17 cellular contexts compared by ENCODE assay signal in the genomic region with DNA sequence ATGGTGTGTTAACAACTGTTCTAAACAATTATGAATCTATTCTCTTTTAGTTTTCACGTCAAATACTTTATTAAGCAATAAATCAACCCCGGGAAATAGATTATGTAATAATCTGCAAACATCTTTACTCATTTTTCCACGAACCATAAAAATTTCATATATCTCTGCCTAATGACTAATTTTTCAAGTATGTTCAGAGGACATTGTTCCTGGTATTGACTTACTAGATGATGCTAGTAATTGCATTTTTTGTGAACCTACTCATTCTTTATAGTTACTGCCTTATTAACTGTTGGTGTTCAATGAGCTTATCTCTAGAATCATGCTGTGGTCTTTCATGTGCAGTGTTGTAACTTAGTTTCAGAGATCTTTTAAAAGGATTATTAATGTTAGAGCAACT. TPM values are rescaled to one million over a fixed set of nuclear protein-coding genes. Genes with fewer than 3 reads are reported as not detected.
A peak's percentile ranks its signal among the peaks of the same experiment; 100 is the strongest.
DNase-seq lines count a peak whose midpoint lies in the region; ATAC-seq and TF ChIP-seq lines count a peak whose summit lies in the region.
"Had no signal": no experiment of that assay in that cellular context is flagged by ENCODE, and none has a peak within 500 bp of the region (broad histone marks: within the 10 kb centered on the region; RNA-seq: fewer than 3 reads in every experiment).

No MANE protein-coding gene starts in this region.

- DNase-seq in GM04504 (ENCODE audit: low read depth), result peak; percentile 2
- DNase-seq in RWPE2 (ENCODE audit: low spot score), result no peak
- DNase-seq in fibroblast of peridontal ligament (ENCODE audit: extremely low read depth), result peak; percentile 77
- peak; percentile 74 for DNase-seq in retinal pigment epithelial cell (ENCODE audit: low read depth)
- DNase-seq in UCSD-AML1 (lab: John Stamatoyannopoulos, UW; ENCODE audit: unreplicated experiment), result no peak
- no peak for DNase-seq in adrenal gland
- DNase-seq in transverse colon, result no peak
- DNase-seq: activated CD4-positive, alpha-beta T cell treated with anti-CD3 and anti-CD28 coated beads, Interleukin-2, amount 50 U/mL, for 48 hours; dorsolateral prefrontal cortex; H7; natural killer cell; NK-92 treated with Interleukin-12 subunit alpha and Interleukin-12 subunit beta, amount 100 ng/mL, for 24 hours; stimulated activated CD4-positive, alpha-beta T cell treated with anti-CD3 and anti-CD28 coated beads, Interleukin-4, amount 100 ng/mL, for 4 hours had no signal

- H3K9me3 ChIP-seq in RWPE2 (ENCODE audit: severe bottlenecking), result no peaks in the 10 kb centered on the region
- H3K9me3 ChIP-seq in adrenal gland (replicated peaks in 1 of 3), result no peaks in the 10 kb centered on the region
- peaks cover 0 to 3% of the 10 kb centered on the region in 2 donors for H3K9me3 ChIP-seq in transverse colon
- H3K9me3 ChIP-seq: right atrium auricular region had no signal

- whole genome bisulfite sequencing in adrenal gland, 4 donors, result 65 to 80% (median 69%) methylated on average over 3 of the region's 3 CpGs
- WGBS in transverse colon (ENCODE audit: low coverage in 1 of 2), 2 donors, result 65 to 67% methylated on average over 3 of the region's 3 CpGs

- H3K4me1 ChIP-seq in RWPE2 (ENCODE audit: insufficient read depth, poor library complexity, severe bottlenecking), result peaks cover 28% of the 10 kb centered on the region
- H3K4me1 ChIP-seq in adrenal gland (replicated peaks in 1 of 2), result no peaks in the 10 kb centered on the region
- no peaks in the 10 kb centered on the region for H3K4me1 ChIP-seq in transverse colon
- H3K4me1 ChIP-seq: right atrium auricular region had no signal

- TF ChIP-seq POLR2A in adrenal gland (IDR thresholded peaks at IDR 0.05), result no peak
- no peak for TF ChIP-seq POLR2A in transverse colon (IDR thresholded peaks at IDR 0.05)

- H3K27ac ChIP-seq in RWPE2 (ENCODE audit: poor library complexity, severe bottlenecking) (peak overlapping the region; percentile 97), adrenal gland (no peak overlapping the region), transverse colon (no peak overlapping the region)
- H3K27ac ChIP-seq: dorsolateral prefrontal cortex, right atrium auricular region had no signal

- intact Hi-C loops in adrenal gland (cut with DNase I), result no loop called here
- intact Hi-C loops in transverse colon (cut with DNase I; ENCODE audit: low total_unique reads), result no loop called here

- ATAC-seq in RWPE2 (ENCODE audit: low read depth), result peak; percentile 98
- ATAC-seq in GM19455 (IDR thresholded peaks at IDR 0.05; ENCODE audit: unreplicated experiment), result no peak
- ATAC-seq: natural killer cell; stimulated activated effector memory CD8-positive, alpha-beta T cell treated with anti-CD3 and anti-CD28 coated beads, Interleukin-12 subunit alpha, Interleukin-12 subunit beta, amount 100 ng/mL, for 72 hours had no signal

- H3K27me3 ChIP-seq in RWPE2 (ENCODE audit: insufficient read depth, poor library complexity, severe bottlenecking) (no peaks in the 10 kb centered on the region), adrenal gland (no peaks in the 10 kb centered on the region), transverse colon (no peaks in the 10 kb centered on the region)
- H3K27me3 ChIP-seq: right atrium auricular region had no signal

- no peaks in the 10 kb centered on the region for H3K36me3 ChIP-seq in RWPE2 (ENCODE audit: low read depth)
- no peaks in the 10 kb centered on the region for H3K36me3 ChIP-seq in adrenal gland (replicated peaks in 1 of 2)
- no peaks in the 10 kb centered on the region for H3K36me3 ChIP-seq in transverse colon
- H3K36me3 ChIP-seq: right atrium auricular region had no signal

- H3K4me3 ChIP-seq in RWPE2 (ENCODE audit: severe bottlenecking) (no peak overlapping the region), retinal pigment epithelial cell (ENCODE audit: low read length) (no peak overlapping the region), adrenal gland (no peak overlapping the region), transverse colon (no peak overlapping the region)
- H3K4me3 ChIP-seq: dorsolateral prefrontal cortex, right atrium auricular region had no signal

- TF ChIP-seq EP300 in transverse colon (IDR thresholded peaks at IDR 0.05; ENCODE audit: low read depth), result no peak

- TF ChIP-seq CTCF in RWPE2 (IDR thresholded peaks at IDR 0.05; ENCODE audit: poor library complexity, severe bottlenecking) (no peak), retinal pigment epithelial cell (conservative IDR thresholded peaks at IDR 0.05; ENCODE audit: low read depth, low read length) (no peak), adrenal gland (IDR thresholded peaks at IDR 0.05) (no peak), transverse colon (IDR thresholded peaks at IDR 0.05) (no peak)

- in situ Hi-C loops in transverse colon (cut with MboI; ENCODE audit: low pct_ligation_motif_present in 1 of 4, low pct_unique_long_range_greater_than_20kb in 1 of 4, low sequenced_read_pairs in 3 of 4), result no loop called here

RNA-seq across cellular contexts. Expression of a gene that starts 41.1 kb away (rescaled TPM):
- total RNA-seq in adrenal gland, result 10 to 100 TPM in 5 of 8 donors, 1 to 10 TPM in 3; 7.4 to 46.4 (median 22.1) TPM
- 10 to 100 TPM in 1 of 3 donors, 1 to 10 TPM in 2; 2.2 to 27.1 (median 6.6) TPM for polyA plus RNA-seq in adrenal gland
- total RNA-seq in transverse colon, result 10 to 100 TPM in 1 of 4 donors, 1 to 10 TPM in 1, under 1 TPM in 2; 0.79 to 16.1 (median 2.6) TPM
- total RNA-seq: activated T-helper 1 cell treated with anti-CD3 and anti-CD28 coated beads, Interleukin-12 subunit alpha, Interleukin-12 subunit beta, Interleukin-2, Interleukin-4 antibody, amounts not matched to agents 30 ng/mL and 10 ng/mL and 1 ng/mL, durations not matched to agents 14 hours and 24 hours and 36 hours had no signal

Comparison
In these comparisons a context has a peak if more than half of its experiments do, and no peak if none do; other contexts are left out.
1. DNase-seq: peak in GM04504 (single experiment), fibroblast of peridontal ligament (single experiment) and retinal pigment epithelial cell (single experiment); none in RWPE2 (single experiment), UCSD-AML1 (single experiment), adrenal gland (0 of 7) and transverse colon (single experiment).